ENCODE assay signal across 27 cellular contexts in the genomic region with DNA sequence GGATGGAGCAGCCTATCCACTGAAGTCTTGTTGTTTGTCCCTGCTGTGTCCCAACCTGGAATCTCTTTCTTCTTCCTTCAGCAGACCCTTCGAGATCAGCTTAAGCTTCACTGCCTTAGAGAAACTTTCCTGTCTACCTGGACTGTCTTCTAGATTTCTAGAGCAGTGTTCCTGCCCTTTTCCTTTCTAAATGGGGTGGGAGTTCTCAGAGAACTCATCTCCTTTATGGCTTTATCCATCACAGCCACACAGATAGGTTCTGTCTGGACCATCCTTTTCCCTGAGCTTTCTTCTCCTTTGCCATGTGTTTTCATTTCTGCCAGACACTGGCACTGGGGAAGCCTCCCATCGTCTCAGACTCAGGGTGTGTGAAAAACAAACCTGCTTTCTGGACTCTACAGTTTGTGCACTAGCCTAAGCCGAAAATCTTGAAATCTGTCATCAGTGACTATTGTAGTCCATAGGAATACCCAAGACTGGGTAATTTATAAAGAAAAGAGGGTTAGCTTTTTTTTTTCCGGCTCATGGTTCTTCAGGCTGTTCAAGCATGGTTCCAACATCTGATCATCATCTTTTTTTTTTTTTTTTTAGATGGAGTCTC.
"Had no signal": no experiment of that assay in that cellular context is flagged by ENCODE, and none has a peak within 500 bp of the region (broad histone marks: within the 10 kb centered on the region; RNA-seq: fewer than 3 reads in every experiment).

No MANE protein-coding gene starts in this region.

- H3K9ac ChIP-seq: SK-N-SH had no signal

- H3K9me3 ChIP-seq: SK-N-SH had no signal

- H3K27me3 ChIP-seq: brain microvascular endothelial cell, cardiac muscle cell, MG63, Peyer's patch, SJCRH30 had no signal

- H3K4me3 Mint-ChIP-seq: activated CD4-positive, alpha-beta memory T cell treated with anti-CD3 and anti-CD28 coated beads, Interleukin-2, amount 10 ng/mL, durations not matched to agents 7 days and 5 days; activated CD4-positive, alpha-beta T cell treated with anti-CD3 and anti-CD28 coated beads for 36 hours; activated naive CD4-positive, alpha-beta T cell treated with anti-CD3 and anti-CD28 coated beads for 36 hours; activated T-helper 17 cell treated with anti-CD3 and anti-CD28 coated beads, Interleukin-2, amount 50 U/mL, for 72 hours had no signal

- H3K27me3 Mint-ChIP-seq: activated CD4-positive, alpha-beta memory T cell treated with anti-CD3 and anti-CD28 coated beads, Interleukin-2, amount 10 ng/mL, durations not matched to agents 7 days and 5 days; activated CD4-positive, alpha-beta T cell treated with anti-CD3 and anti-CD28 coated beads for 36 hours; activated naive CD8-positive, alpha-beta T cell; activated T-helper 17 cell treated with anti-CD3 and anti-CD28 coated beads, Interleukin-2, amount 50 U/mL, for 72 hours had no signal

- H3K36me3 ChIP-seq: cardiac muscle cell, Peyer's patch, SJCRH30 had no signal

- H3K4me2 ChIP-seq: SK-N-SH had no signal

- ATAC-seq: activated CD4-positive, alpha-beta T cell treated with anti-CD3 and anti-CD28 coated beads for 36 hours; activated T-helper 17 cell treated with anti-CD3 and anti-CD28 coated beads, Interleukin-2, amount 50 U/mL, for 72 hours had no signal

- H3K4me1 ChIP-seq: SJCRH30 had no signal

- H3K4me1 Mint-ChIP-seq: activated CD4-positive, alpha-beta memory T cell treated with anti-CD3 and anti-CD28 coated beads, Interleukin-2, amount 10 ng/mL, durations not matched to agents 7 days and 5 days; activated CD4-positive, alpha-beta T cell treated with anti-CD3 and anti-CD28 coated beads for 36 hours; activated T-helper 17 cell treated with anti-CD3 and anti-CD28 coated beads, Interleukin-2, amount 50 U/mL, for 72 hours had no signal

- DNase-seq: activated CD4-positive, alpha-beta memory T cell treated with anti-CD3 and anti-CD28 coated beads, Interleukin-2, amount 10 ng/mL, durations not matched to agents 7 days and 5 days; activated CD4-positive, alpha-beta T cell treated with anti-CD3 and anti-CD28 coated beads for 36 hours; activated CD4-positive, alpha-beta T cell treated with anti-CD3 and anti-CD28 coated beads, Interleukin-2, amount 50 U/mL, for 1 hour; activated gamma-delta T cell; activated naive CD4-positive, alpha-beta T cell treated with anti-CD3 and anti-CD28 coated beads for 36 hours; activated T-cell treated with anti-CD3 and anti-CD28 coated beads for 4 hours; activated T-cell treated with anti-CD3 and anti-CD28 coated beads, Interleukin-2, amount 50 U/mL, for 48 hours; brain microvascular endothelial cell; MG63; MV-4-11; NCI-H1105; NCI-H1436; NCI-H1694 treated with DMSO at 0.1 percent for 48 hours; NCI-H2081; NCI-H510A treated with DMSO at 0.1 percent for 48 hours; NCI-H69; NK-92 treated with Interleukin-12 subunit alpha and Interleukin-12 subunit beta, amount 100 ng/mL, for 24 hours; Peyer's patch; Right ventricle myocardium superior; SJCRH30; SK-N-SH; T-helper 1 cell had no signal

- H3K27ac ChIP-seq: brain microvascular endothelial cell, cardiac muscle cell, Peyer's patch, RWPE1, SJCRH30, VCaP had no signal

- H3K4me3 ChIP-seq: cardiac muscle cell, MG63, Peyer's patch, SJCRH30 had no signal

- H3K27ac Mint-ChIP-seq: activated CD4-positive, alpha-beta memory T cell treated with anti-CD3 and anti-CD28 coated beads, Interleukin-2, amount 10 ng/mL, durations not matched to agents 7 days and 5 days; activated CD4-positive, alpha-beta T cell treated with anti-CD3 and anti-CD28 coated beads for 36 hours; activated naive CD4-positive, alpha-beta T cell treated with anti-CD3 and anti-CD28 coated beads for 36 hours; activated naive CD8-positive, alpha-beta T cell; activated T-helper 17 cell treated with anti-CD3 and anti-CD28 coated beads, Interleukin-2, amount 50 U/mL, for 72 hours had no signal
